Comparison of ENCODE assay signal across 9 cellular contexts in the genomic region with DNA sequence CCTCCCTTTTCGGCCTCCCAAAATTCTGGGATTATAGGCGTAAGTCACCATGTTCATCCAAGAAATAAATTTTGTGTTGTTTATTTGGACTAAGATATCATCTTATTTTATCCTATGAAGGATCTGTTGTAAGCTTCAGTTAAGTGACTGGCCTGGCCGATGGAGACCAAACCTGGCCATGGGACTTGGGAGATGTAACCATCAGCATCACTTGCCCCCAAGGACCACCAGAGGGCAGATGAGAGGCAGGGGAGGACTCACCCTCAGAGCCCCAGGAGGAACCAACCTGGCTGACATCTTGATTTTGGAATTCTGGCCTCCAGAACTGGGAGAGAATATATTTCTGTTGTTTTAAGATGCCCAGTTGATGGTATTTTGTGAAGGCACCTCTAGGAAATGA.
A peak's percentile ranks its signal among the peaks of the same experiment; 100 is the strongest.
DNase-seq lines count a peak whose midpoint lies in the region; ATAC-seq and TF ChIP-seq lines count a peak whose summit lies in the region.
"Had no signal": no experiment of that assay in that cellular context is flagged by ENCODE, and none has a peak within 500 bp of the region (broad histone marks: within the 10 kb centered on the region; RNA-seq: fewer than 3 reads in every experiment).

No MANE protein-coding gene starts in this region.

- 84 to 93% (median 93%) methylated on average over 3 of the region's 3 CpGs for WGBS in heart left ventricle, 4 donors

- H3K36me3 ChIP-seq in left ventricle myocardium inferior, result no peaks in the 10 kb centered on the region
- no peaks in the 10 kb centered on the region for H3K36me3 ChIP-seq in heart left ventricle
- no peaks in the 10 kb centered on the region for H3K36me3 ChIP-seq in upper lobe of right lung

- TF ChIP-seq CTCF in left ventricle myocardium inferior (IDR thresholded peaks at IDR 0.05; ENCODE audit: borderline replicate concordance), result peak; percentile 31
- peak in 3 of 12 donors; percentile 17 to 21 (median 18) for TF ChIP-seq CTCF in heart left ventricle (IDR thresholded peaks at IDR 0.05)
- TF ChIP-seq CTCF in chondrocyte (IDR thresholded peaks at IDR 0.05), result peak; percentile 63
- peak; percentile 19 for TF ChIP-seq CTCF in upper lobe of right lung (IDR thresholded peaks at IDR 0.05)
- no peak for TF ChIP-seq CTCF in omental fat pad (IDR thresholded peaks at IDR 0.05)

- peaks cover 14% of the 10 kb centered on the region for H3K27me3 ChIP-seq in left ventricle myocardium inferior (ENCODE audit: low read depth)
- peaks cover 0 to 17% (median 0%) of the 10 kb centered on the region in 9 donors for H3K27me3 ChIP-seq in heart left ventricle
- no peaks in the 10 kb centered on the region for H3K27me3 ChIP-seq in upper lobe of right lung

- no peak for TF ChIP-seq POLR2A in heart left ventricle (IDR thresholded peaks at IDR 0.05)

- no peak overlapping the region for H3K27ac ChIP-seq in left ventricle myocardium inferior (replicated peaks)
- no peak overlapping the region for H3K27ac ChIP-seq in heart left ventricle
- no peak overlapping the region for H3K27ac ChIP-seq in upper lobe of right lung

- H3K4me3 ChIP-seq in left ventricle myocardium inferior (no peak overlapping the region), heart left ventricle (no peak overlapping the region), upper lobe of right lung (no peak overlapping the region)

- DNase-seq in left ventricle myocardium inferior, result no peak
- no peak for DNase-seq in heart left ventricle
- DNase-seq in MV-4-11 (lab: John Stamatoyannopoulos, UW), result peak; percentile 2
- no peak for DNase-seq in chondrocyte (ENCODE audit: low spot score)
- no peak for DNase-seq in upper lobe of right lung
- no peak for DNase-seq in omental fat pad (ENCODE audit: low spot score)
- no peak for DNase-seq in NCI-H510A treated with DMSO at 0.1 percent for 48 hours (lab: John Stamatoyannopoulos, UW)

- no peak overlapping the region for H3K4me3 Mint-ChIP-seq in chondrocyte (ENCODE audit: unreplicated experiment)

- intact Hi-C loops in left ventricle myocardium inferior (cut with micrococcal nuclease) (no loop called here), heart left ventricle (cut with DNase I) (loop anchor here in 1 of 10 donors (5.0 kb wide), 1 partner anchor 52 kb away; no protein-coding TSS in a partner anchor), upper lobe of right lung (cut with DNase I) (no loop called here)

- peaks cover 10% of the 10 kb centered on the region for H3K9me3 Mint-ChIP-seq in chondrocyte (ENCODE audit: low read depth)

- H3K9me3 ChIP-seq in left ventricle myocardium inferior (replicated peaks) (no peaks in the 10 kb centered on the region), heart left ventricle (peaks cover 0 to 5% (median 0%) of the 10 kb centered on the region in 12 donors), upper lobe of right lung (no peaks in the 10 kb centered on the region)

- H3K27me3 Mint-ChIP-seq in chondrocyte (ENCODE audit: low read depth), result peaks cover 5% of the 10 kb centered on the region

- H3K27ac Mint-ChIP-seq in chondrocyte (ENCODE audit: unreplicated experiment), result no peak overlapping the region

- no peak for ATAC-seq in heart left ventricle
- peak; percentile 47 for ATAC-seq in upper lobe of right lung
- ATAC-seq in omental fat pad (ENCODE audit: low FRiP score), result no peak
- no peak for ATAC-seq in GM21786 (IDR thresholded peaks at IDR 0.05; ENCODE audit: unreplicated experiment)
- ATAC-seq: left lobe of liver had no signal

- H3K36me3 Mint-ChIP-seq in chondrocyte (ENCODE audit: low read depth), result no peaks in the 10 kb centered on the region

- H3K4me1 ChIP-seq in left ventricle myocardium inferior, result no peaks in the 10 kb centered on the region
- H3K4me1 ChIP-seq in heart left ventricle, result no peaks in the 10 kb centered on the region
- H3K4me1 ChIP-seq in upper lobe of right lung, result no peaks in the 10 kb centered on the region

- no peaks in the 10 kb centered on the region for H3K4me1 Mint-ChIP-seq in chondrocyte (ENCODE audit: low read depth)

Comparison
In these comparisons a context has a peak if more than half of its experiments do, and no peak if none do; other contexts are left out.
1. CTCF ChIP-seq: peak in left ventricle myocardium inferior (single experiment), chondrocyte (single experiment) and upper lobe of right lung (single experiment); none in omental fat pad (0 of 3).